Comparison of ENCODE assay signal across 25 cellular contexts in the genomic region with DNA sequence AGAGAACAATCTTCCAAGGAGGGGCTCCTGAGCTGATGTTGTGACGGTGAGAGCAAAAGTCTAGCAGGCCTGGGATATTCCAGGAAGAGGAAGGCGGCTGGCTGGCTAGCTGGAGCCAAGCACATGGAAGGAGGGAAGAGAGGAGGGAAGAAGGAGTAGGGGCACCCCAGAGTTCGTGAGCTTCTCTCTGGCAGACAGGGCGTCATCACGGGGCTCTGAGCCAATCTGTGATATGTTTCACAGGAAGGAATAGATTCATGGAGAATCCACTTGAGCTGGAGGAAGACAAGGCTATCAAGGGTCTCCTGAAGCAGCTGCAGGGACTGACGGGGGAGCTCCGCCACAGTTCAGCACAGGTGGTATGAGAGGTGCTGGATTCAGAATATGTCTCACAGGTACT.
"Had no signal": no experiment of that assay in that cellular context is flagged by ENCODE, and none has a peak within 500 bp of the region (broad histone marks: within the 10 kb centered on the region; RNA-seq: fewer than 3 reads in every experiment).

No MANE protein-coding gene starts in this region.

- H3K27ac Mint-ChIP-seq: activated naive CD4-positive, alpha-beta T cell treated with anti-CD3 and anti-CD28 coated beads for 36 hours; activated naive CD8-positive, alpha-beta T cell treated with anti-CD3 and anti-CD28 coated beads for 36 hours; brain; immature natural killer cell; neural progenitor cell; progenitor cell of endocrine pancreas had no signal

- H3K4me1 Mint-ChIP-seq: activated naive CD8-positive, alpha-beta T cell treated with anti-CD3 and anti-CD28 coated beads for 36 hours had no signal

- DNase-seq: activated CD4-positive, alpha-beta T cell treated with anti-CD3 and anti-CD28 coated beads for 1 hour; activated effector memory CD4-positive, alpha-beta T cell treated with anti-CD3 and anti-CD28 coated beads, Interleukin-2, amount 50 U/mL, for 16 hours; activated naive CD4-positive, alpha-beta T cell treated with anti-CD3 and anti-CD28 coated beads for 36 hours; activated naive CD8-positive, alpha-beta T cell treated with anti-CD3 and anti-CD28 coated beads for 36 hours; adrenal gland; cortex of kidney; effector memory CD8-positive, alpha-beta T cell; erythroblast; head of caudate nucleus; hypothalamus; immature natural killer cell; kidney; left colon; naive thymus-derived CD8-positive, alpha-beta T cell; right lobe of liver; stimulated activated CD4-positive, alpha-beta T cell treated with anti-CD3 and anti-CD28 coated beads, Interleukin-2, amount 100 ng/mL, for 48 hours; stimulated activated naive CD8-positive, alpha-beta T cell treated with anti-CD3 and anti-CD28 coated beads, Interleukin-15, Interleukin-2, amounts not matched to agents 100 U/mL and 50 U/mL, for 24 hours; T-helper 2 cell; upper lobe of left lung had no signal

- H3K27me3 ChIP-seq: adrenal gland, ascending aorta, neural progenitor cell, right lobe of liver, upper lobe of left lung, vagina had no signal

- H3K9ac ChIP-seq: neural progenitor cell had no signal

- H3K36me3 ChIP-seq: neural progenitor cell, thoracic aorta had no signal

- H3K27ac ChIP-seq: adrenal gland, ascending aorta, neural progenitor cell, right lobe of liver, thoracic aorta, upper lobe of left lung, vagina had no signal

- H3K4me3 Mint-ChIP-seq: activated naive CD4-positive, alpha-beta T cell treated with anti-CD3 and anti-CD28 coated beads for 36 hours; activated naive CD8-positive, alpha-beta T cell treated with anti-CD3 and anti-CD28 coated beads for 36 hours; brain; effector memory CD8-positive, alpha-beta T cell; immature natural killer cell; naive thymus-derived CD8-positive, alpha-beta T cell; neural progenitor cell had no signal

- H3K4me3 ChIP-seq: adrenal gland, ascending aorta, neural progenitor cell, right lobe of liver, thoracic aorta, upper lobe of left lung, vagina had no signal

- H3K9me3 ChIP-seq: adrenal gland, ascending aorta, right lobe of liver, thoracic aorta, upper lobe of left lung, vagina had no signal

- H3K4me1 ChIP-seq: adrenal gland, ascending aorta, neural progenitor cell, right lobe of liver, upper lobe of left lung, vagina had no signal

- H3K4me2 ChIP-seq: neural progenitor cell had no signal

- ATAC-seq: effector memory CD8-positive, alpha-beta T cell; left colon; naive thymus-derived CD8-positive, alpha-beta T cell; right lobe of liver; stimulated activated naive CD8-positive, alpha-beta T cell treated with anti-CD3 and anti-CD28 coated beads, Interleukin-15, Interleukin-2, amounts not matched to agents 100 U/mL and 50 U/mL, for 24 hours had no signal

- H3K27me3 Mint-ChIP-seq: activated naive CD8-positive, alpha-beta T cell treated with anti-CD3 and anti-CD28 coated beads for 36 hours; brain; effector memory CD8-positive, alpha-beta T cell; naive thymus-derived CD8-positive, alpha-beta T cell; progenitor cell of endocrine pancreas had no signal
